In the genomic region with DNA sequence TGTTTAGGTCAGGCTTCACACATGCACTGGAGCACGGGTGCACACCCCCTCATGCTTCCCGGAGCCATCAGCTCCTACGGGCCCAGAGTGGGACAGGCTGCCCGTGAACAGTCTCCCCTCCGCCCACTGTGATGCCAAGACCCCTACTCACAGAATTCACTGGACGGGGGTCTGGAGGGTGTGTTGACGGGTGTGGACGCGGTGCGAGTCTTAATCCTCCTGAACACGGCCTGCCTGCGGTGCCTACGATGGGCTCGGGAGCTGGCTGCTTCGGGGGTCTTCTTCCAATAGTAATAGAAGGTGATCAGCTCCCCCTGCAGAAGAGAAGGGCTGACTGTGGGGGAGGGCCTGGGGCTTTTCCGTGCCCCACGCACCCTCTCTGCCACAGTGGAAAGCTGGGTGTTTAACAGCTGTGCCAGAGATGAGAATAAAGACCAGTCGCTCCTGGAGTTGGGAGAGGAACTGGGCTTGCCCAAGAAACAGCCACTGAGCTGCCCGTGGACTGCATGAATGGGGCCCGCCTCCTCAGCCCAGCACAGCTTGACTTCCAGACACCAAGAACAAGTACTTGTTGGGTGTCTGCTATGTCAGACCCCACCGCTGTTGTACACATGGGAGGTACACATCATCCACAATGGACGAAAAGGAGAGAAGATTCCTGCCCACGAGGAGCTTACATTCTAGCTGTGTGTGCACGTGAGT, we compare ENCODE assay signal across 20 cellular contexts. TPM values are rescaled to one million over a fixed set of nuclear protein-coding genes. Genes with fewer than 3 reads are reported as not detected.
A peak's percentile ranks its signal among the peaks of the same experiment; 100 is the strongest.
DNase-seq lines count a peak whose midpoint lies in the region; ATAC-seq and TF ChIP-seq lines count a peak whose summit lies in the region.
"Had no signal": no experiment of that assay in that cellular context is flagged by ENCODE, and none has a peak within 500 bp of the region (broad histone marks: within the 10 kb centered on the region; RNA-seq: fewer than 3 reads in every experiment).

No MANE protein-coding gene starts in this region.

- H3K9me3 Mint-ChIP-seq in activated CD4-positive, alpha-beta T cell treated with anti-CD3 and anti-CD28 coated beads for 36 hours (ENCODE audit: low read depth): no peaks in the 10 kb centered on the region
- no peaks in the 10 kb centered on the region for H3K9me3 Mint-ChIP-seq in IgD-negative memory B cell
- H3K9me3 Mint-ChIP-seq: activated T-helper 1 cell treated with anti-CD3 and anti-CD28 coated beads, Interleukin-12 subunit alpha, Interleukin-12 subunit beta, Interleukin-2, Interleukin-4 antibody, amounts not matched to agents 30 ng/mL and 10 ng/mL and 1 ng/mL, durations not matched to agents 14 hours and 24 hours and 36 hours had no signal

- no peaks in the 10 kb centered on the region for H3K9me3 ChIP-seq in left ventricle myocardium inferior (replicated peaks)
- H3K9me3 ChIP-seq in sigmoid colon: no peaks in the 10 kb centered on the region
- H3K9me3 ChIP-seq: esophagus squamous epithelium, left lung, tibial nerve had no signal

- CTCF ChIA-PET in activated CD4-positive, alpha-beta T cell treated with anti-CD3 and anti-CD28 coated beads for 36 hours (lab: Charles Lee): interaction anchor here (0.6 kb wide), 1 partner anchor 46 kb away, joined by 4 read pairs; no protein-coding TSS in a partner anchor

- no peaks in the 10 kb centered on the region for H3K27me3 Mint-ChIP-seq in activated CD4-positive, alpha-beta T cell treated with anti-CD3 and anti-CD28 coated beads for 36 hours
- no peaks in the 10 kb centered on the region for H3K27me3 Mint-ChIP-seq in IgD-negative memory B cell

- H3K4me3 ChIP-seq in left ventricle myocardium inferior (no peak overlapping the region), sigmoid colon (no peak overlapping the region)
- H3K4me3 ChIP-seq: esophagus squamous epithelium, left lung, tibial nerve had no signal

- 95 to 96% methylated on average over 24 of the region's 24 CpGs for WGBS in sigmoid colon, 2 donors

- peaks cover 20% of the 10 kb centered on the region for H3K36me3 Mint-ChIP-seq in activated CD4-positive, alpha-beta T cell treated with anti-CD3 and anti-CD28 coated beads for 36 hours (ENCODE audit: low read depth)
- H3K36me3 Mint-ChIP-seq in IgD-negative memory B cell: no peaks in the 10 kb centered on the region

- H3K27ac ChIP-seq in left ventricle myocardium inferior (replicated peaks): peak overlapping the region; percentile 94
- H3K27ac ChIP-seq in sigmoid colon: peak overlapping the region; percentile 73 to 97 (median 93)
- H3K27ac ChIP-seq: 22Rv1, left lung had no signal

- no peak overlapping the region for H3K4me3 Mint-ChIP-seq in activated CD4-positive, alpha-beta T cell treated with anti-CD3 and anti-CD28 coated beads for 36 hours
- peak overlapping the region in 2 of 4 donors; percentile 17 to 39 for H3K4me3 Mint-ChIP-seq in IgD-negative memory B cell
- H3K4me3 Mint-ChIP-seq: activated T-helper 1 cell treated with anti-CD3 and anti-CD28 coated beads, Interleukin-12 subunit alpha, Interleukin-12 subunit beta, Interleukin-2, Interleukin-4 antibody, amounts not matched to agents 30 ng/mL and 10 ng/mL and 1 ng/mL, durations not matched to agents 14 hours and 24 hours and 36 hours had no signal

- H3K36me3 ChIP-seq in left ventricle myocardium inferior (peaks cover 56% of the 10 kb centered on the region), sigmoid colon (peaks cover 12 to 42% (median 34%) of the 10 kb centered on the region in 4 donors)

- peak overlapping the region; percentile 4 for H3K27ac Mint-ChIP-seq in activated CD4-positive, alpha-beta T cell treated with anti-CD3 and anti-CD28 coated beads for 36 hours
- peak overlapping the region; percentile 25 to 43 (median 39) for H3K27ac Mint-ChIP-seq in IgD-negative memory B cell
- H3K27ac Mint-ChIP-seq: activated T-helper 1 cell treated with anti-CD3 and anti-CD28 coated beads, Interleukin-12 subunit alpha, Interleukin-12 subunit beta, Interleukin-2, Interleukin-4 antibody, amounts not matched to agents 30 ng/mL and 10 ng/mL and 1 ng/mL, durations not matched to agents 14 hours and 24 hours and 36 hours had no signal

- DNase-seq in activated CD4-positive, alpha-beta T cell treated with anti-CD3 and anti-CD28 coated beads for 36 hours: no peak
- no peak for DNase-seq in activated CD4-positive, alpha-beta T cell treated with anti-CD3 and anti-CD28 coated beads for 1 hour
- DNase-seq in left ventricle myocardium inferior (no peak), sigmoid colon (peak; percentile 64), NCI-H82 (lab: John Stamatoyannopoulos, UW) (no peak), NCI-H345 treated with DMSO at 0.1 percent for 48 hours (lab: John Stamatoyannopoulos, UW; ENCODE audit: unreplicated experiment) (no peak)
- no peak for DNase-seq in activated effector memory CD4-positive, alpha-beta T cell treated with Interleukin-2 at 50 U/mL for 16 hours
- DNase-seq: activated CD8-positive, alpha-beta memory T cell treated with anti-CD3 and anti-CD28 coated beads for 24 hours; esophagus squamous epithelium; glutamatergic neuron; GOT3; left lung; NCI-H526 treated with DMSO at 0.1 percent for 48 hours; OCI-M1; SIG-M5; stimulated activated naive CD8-positive, alpha-beta T cell treated with anti-CD3 and anti-CD28 coated beads, Interleukin-15, Interleukin-2, amounts not matched to agents 100 U/mL and 50 U/mL, for 24 hours had no signal

- H3K4me1 ChIP-seq in left ventricle myocardium inferior (peaks cover 91% of the 10 kb centered on the region), sigmoid colon (peaks cover 0 to 87% (median 85%) of the 10 kb centered on the region in 4 donors)

- POLR2A ChIA-PET in activated CD4-positive, alpha-beta T cell treated with anti-CD3 and anti-CD28 coated beads for 36 hours (lab: Charles Lee): no interaction called here

- no peak for ATAC-seq in activated CD4-positive, alpha-beta T cell treated with anti-CD3 and anti-CD28 coated beads for 36 hours
- ATAC-seq: left lung; stimulated activated naive CD8-positive, alpha-beta T cell treated with anti-CD3 and anti-CD28 coated beads, Interleukin-15, Interleukin-2, amounts not matched to agents 100 U/mL and 50 U/mL, for 24 hours had no signal

- TF ChIP-seq EP300 in sigmoid colon (IDR thresholded peaks at IDR 0.05): no peak

- intact Hi-C loops in activated CD4-positive, alpha-beta T cell treated with anti-CD3 and anti-CD28 coated beads for 36 hours (cut with DNase I, micrococcal nuclease): no loop called here
- intact Hi-C loops in left ventricle myocardium inferior (cut with micrococcal nuclease): no loop called here
- intact Hi-C loops in sigmoid colon (cut with DNase I): no loop called here

- no peaks in the 10 kb centered on the region for H3K27me3 ChIP-seq in left ventricle myocardium inferior (ENCODE audit: low read depth)
- no peaks in the 10 kb centered on the region for H3K27me3 ChIP-seq in sigmoid colon
- H3K27me3 ChIP-seq: esophagus squamous epithelium, left lung, tibial nerve had no signal

- no peak for TF ChIP-seq POLR2A in sigmoid colon (IDR thresholded peaks at IDR 0.05)

- peaks cover 19% of the 10 kb centered on the region for H3K4me1 Mint-ChIP-seq in activated CD4-positive, alpha-beta T cell treated with anti-CD3 and anti-CD28 coated beads for 36 hours
- peaks cover 0 to 19% (median 14%) of the 10 kb centered on the region in 3 donors for H3K4me1 Mint-ChIP-seq in IgD-negative memory B cell

- TF ChIP-seq CTCF in left ventricle myocardium inferior (IDR thresholded peaks at IDR 0.05; ENCODE audit: borderline replicate concordance) (no peak), sigmoid colon (IDR thresholded peaks at IDR 0.05) (no peak)

RNA-seq across cellular contexts. Expression of gene SLC45A1, which starts 47.9 kb away (rescaled TPM):
- under 1 TPM; 0.48 to 0.49 TPM for total RNA-seq in activated CD4-positive, alpha-beta T cell treated with anti-CD3 and anti-CD28 coated beads for 36 hours
- polyA plus RNA-seq in IgD-negative memory B cell (0.38 TPM), sigmoid colon (1 to 10 TPM in 1 of 3 donors, not detected in 2; 1.5 TPM)
- total RNA-seq in left ventricle myocardium inferior (1.8 TPM), sigmoid colon (1 to 10 TPM; 1.4 to 6.5 (median 4.3) TPM)
